20 cellular contexts compared by ENCODE assay signal in genomic region chr1:165124772-165125171, GRCh38.
DNase-seq lines count a peak whose midpoint lies in the region; ATAC-seq and TF ChIP-seq lines count a peak whose summit lies in the region.
"Had no signal": no experiment of that assay in that cellular context is flagged by ENCODE, and none has a peak within 500 bp of the region (broad histone marks: within the 10 kb centered on the region; RNA-seq: fewer than 3 reads in every experiment).

No MANE protein-coding gene starts in this region.

- H3K27ac Mint-ChIP-seq in osteocyte (ENCODE audit: unreplicated experiment): no peak overlapping the region
- no peak overlapping the region for H3K27ac Mint-ChIP-seq in naive thymus-derived CD4-positive, alpha-beta T cell
- H3K27ac Mint-ChIP-seq: CD14-positive monocyte; CD4-positive, alpha-beta memory T cell; CD4-positive, CD25-positive, alpha-beta regulatory T cell; CD8-positive, alpha-beta memory T cell had no signal

- H3K27me3 Mint-ChIP-seq in osteocyte (ENCODE audit: unreplicated experiment): no peaks in the 10 kb centered on the region
- H3K27me3 Mint-ChIP-seq in naive thymus-derived CD4-positive, alpha-beta T cell: peaks cover 2 to 31% (median 11%) of the 10 kb centered on the region in 5 donors

- dilution Hi-C loops in mammary epithelial cell (cut with HindIII; ENCODE audit: low sequenced_read_pairs): no loop called here

- in situ Hi-C loops in mammary epithelial cell (cut with MboI; ENCODE audit: low sequenced_read_pairs in 2 of 2): no loop called here

- H3K9me3 ChIP-seq in mammary epithelial cell (replicated peaks; ENCODE audit: insufficient read depth, low read length) (no peaks in the 10 kb centered on the region), breast epithelium (no peaks in the 10 kb centered on the region), RWPE2 (ENCODE audit: severe bottlenecking) (no peaks in the 10 kb centered on the region)
- H3K9me3 ChIP-seq in naive thymus-derived CD4-positive, alpha-beta T cell (ENCODE audit: control insufficient read depth in 2 of 3, low read length in 3 of 3): no peaks in the 10 kb centered on the region
- H3K9me3 ChIP-seq: BE2C, BLaER1 had no signal

- H3K27me3 ChIP-seq in mammary epithelial cell (ENCODE audit: insufficient read depth, low read length) (peaks cover 10% of the 10 kb centered on the region), breast epithelium (peaks cover 0 to 6% of the 10 kb centered on the region in 2 donors), RWPE2 (ENCODE audit: insufficient read depth, poor library complexity, severe bottlenecking) (peaks cover 8% of the 10 kb centered on the region), foreskin keratinocyte (peaks cover 73% of the 10 kb centered on the region)
- no peaks in the 10 kb centered on the region for H3K27me3 ChIP-seq in naive thymus-derived CD4-positive, alpha-beta T cell (ENCODE audit: control insufficient read depth in 2 of 2, insufficient read depth in 2 of 2, low read length in 2 of 2)
- H3K27me3 ChIP-seq: BLaER1 had no signal

- intact Hi-C loops in mammary epithelial cell (cut with micrococcal nuclease): no loop called here
- intact Hi-C loops in breast epithelium (cut with DNase I; ENCODE audit: low total_unique reads): no loop called here
- intact Hi-C loops in naive thymus-derived CD4-positive, alpha-beta T cell (cut with micrococcal nuclease): loop anchor here in 1 of 2 donors (5.0 kb wide), 1 partner anchor 468 kb away; no protein-coding TSS in a partner anchor

- TF ChIP-seq POLR2A in breast epithelium (IDR thresholded peaks at IDR 0.05): no peak

- H3K27ac ChIP-seq in mammary epithelial cell (ENCODE audit: insufficient read depth, low read depth, low read length): no peak overlapping the region
- H3K27ac ChIP-seq in breast epithelium: no peak overlapping the region
- no peak overlapping the region for H3K27ac ChIP-seq in RWPE2 (ENCODE audit: poor library complexity, severe bottlenecking)
- no peak overlapping the region for H3K27ac ChIP-seq in epithelial cell of prostate
- H3K27ac ChIP-seq in foreskin keratinocyte: no peak overlapping the region
- no peak overlapping the region for H3K27ac ChIP-seq in naive thymus-derived CD4-positive, alpha-beta T cell (ENCODE audit: low read depth, low read length)
- H3K27ac ChIP-seq: 22Rv1, BLaER1 had no signal

- H3K9me3 Mint-ChIP-seq in osteocyte (ENCODE audit: unreplicated experiment): no peaks in the 10 kb centered on the region
- peaks cover 0 to 3% (median 0%) of the 10 kb centered on the region in 11 donors for H3K9me3 Mint-ChIP-seq in naive thymus-derived CD4-positive, alpha-beta T cell

- H3K4me1 Mint-ChIP-seq in osteocyte (ENCODE audit: unreplicated experiment): no peaks in the 10 kb centered on the region
- H3K4me1 Mint-ChIP-seq in naive thymus-derived CD4-positive, alpha-beta T cell: peaks cover 0 to 2% (median 0%) of the 10 kb centered on the region in 7 donors
- H3K4me1 Mint-ChIP-seq: CD14-positive monocyte; CD4-positive, alpha-beta memory T cell; CD4-positive, CD25-positive, alpha-beta regulatory T cell; CD8-positive, alpha-beta memory T cell had no signal

- no peak overlapping the region for H2AFZ ChIP-seq in mammary epithelial cell (ENCODE audit: low read depth, low read length)

- ATAC-seq in RWPE2 (ENCODE audit: low read depth) (peak; percentile 60; the same call in 2 of the 3 replicates), foreskin keratinocyte (peak; percentile 24), GM21737 (IDR thresholded peaks at IDR 0.05; ENCODE audit: unreplicated experiment) (no peak)
- no peak for ATAC-seq in naive thymus-derived CD4-positive, alpha-beta T cell

- no peak overlapping the region for H3K4me2 ChIP-seq in mammary epithelial cell (ENCODE audit: insufficient read depth, low read depth, low read length)
- H3K4me2 ChIP-seq: BLaER1 had no signal

- no peak overlapping the region for H3K9ac ChIP-seq in mammary epithelial cell (ENCODE audit: insufficient read depth, low read length)
- H3K9ac ChIP-seq: BLaER1 had no signal

- no peak overlapping the region for H3K4me3 Mint-ChIP-seq in osteocyte (ENCODE audit: unreplicated experiment)
- no peak overlapping the region for H3K4me3 Mint-ChIP-seq in naive thymus-derived CD4-positive, alpha-beta T cell
- H3K4me3 Mint-ChIP-seq: CD14-positive monocyte; CD4-positive, alpha-beta memory T cell; CD4-positive, CD25-positive, alpha-beta regulatory T cell; CD8-positive, alpha-beta memory T cell had no signal

- H4K20me1 ChIP-seq in mammary epithelial cell (ENCODE audit: insufficient read depth, low read length): no peaks in the 10 kb centered on the region
- H4K20me1 ChIP-seq: BLaER1 had no signal

- peak; percentile 28 for DNase-seq in mammary epithelial cell
- DNase-seq in breast epithelium (ENCODE audit: low spot score in 2 of 2): no peak
- DNase-seq in RWPE2 (ENCODE audit: low spot score): no peak
- DNase-seq in epithelial cell of prostate (ENCODE audit: low read depth, low spot score): peak; percentile 37
- DNase-seq in foreskin keratinocyte: peak in 1 of 2 donors; percentile 9
- no peak for DNase-seq in osteocyte (ENCODE audit: extremely low spot score, unreplicated experiment)
- DNase-seq in naive thymus-derived CD4-positive, alpha-beta T cell: no peak
- DNase-seq: ACHN; BE2C; C1 segment of cervical spinal cord; CD4-positive, alpha-beta memory T cell; CD4-positive, CD25-positive, alpha-beta regulatory T cell; CD8-positive, alpha-beta memory T cell; COR-L47; DMS79 treated with DMSO at 0.1 percent for 48 hours; GF-D8 had no signal

- CTCF ChIA-PET in mammary epithelial cell (lab: Charles Lee; ENCODE audit: low non-redundant PET): no interaction called here
- CTCF ChIA-PET in naive thymus-derived CD4-positive, alpha-beta T cell (lab: Charles Lee): no interaction called here

- H3K36me3 Mint-ChIP-seq in osteocyte (ENCODE audit: unreplicated experiment): no peaks in the 10 kb centered on the region
- H3K36me3 Mint-ChIP-seq in naive thymus-derived CD4-positive, alpha-beta T cell: no peaks in the 10 kb centered on the region
- H3K36me3 Mint-ChIP-seq: CD14-positive monocyte; CD4-positive, alpha-beta memory T cell; CD4-positive, CD25-positive, alpha-beta regulatory T cell; CD8-positive, alpha-beta memory T cell had no signal

- no peak for TF ChIP-seq CTCF in mammary epithelial cell (conservative IDR thresholded peaks at IDR 0.05 in 1 of 2, IDR thresholded peaks at IDR 0.05 in 1 of 2; ENCODE audit: extremely low read depth in 1 of 2, insufficient read depth in 1 of 2, low read depth in 1 of 2, low read length in 2 of 2)
- TF ChIP-seq CTCF in breast epithelium (IDR thresholded peaks at IDR 0.05): no peak
- no peak for TF ChIP-seq CTCF in RWPE2 (IDR thresholded peaks at IDR 0.05; ENCODE audit: poor library complexity, severe bottlenecking)
- no peak for TF ChIP-seq CTCF in foreskin keratinocyte (conservative IDR thresholded peaks at IDR 0.05)
- no peak for TF ChIP-seq CTCF in osteocyte (IDR thresholded peaks at IDR 0.05)

- POLR2A ChIA-PET in naive thymus-derived CD4-positive, alpha-beta T cell (lab: Charles Lee): no interaction called here

- H3K4me3 ChIP-seq in mammary epithelial cell (replicated peaks in 1 of 3; ENCODE audit: insufficient read depth in 1 of 3, low read depth in 2 of 3, low read length in 3 of 3): no peak overlapping the region
- H3K4me3 ChIP-seq in breast epithelium: no peak overlapping the region
- H3K4me3 ChIP-seq in RWPE2 (ENCODE audit: severe bottlenecking): no peak overlapping the region
- no peak overlapping the region for H3K4me3 ChIP-seq in naive thymus-derived CD4-positive, alpha-beta T cell (ENCODE audit: low read length)
- H3K4me3 ChIP-seq: BLaER1 had no signal

- no TSS peak for BruUV-seq in mammary epithelial cell (replicated peaks; lab: Mats Ljungman, UMichigan)

- no peaks in the 10 kb centered on the region for H3K79me2 ChIP-seq in mammary epithelial cell (ENCODE audit: insufficient read depth, low read length)

- H3K36me3 ChIP-seq in mammary epithelial cell (ENCODE audit: insufficient read depth, low read length) (no peaks in the 10 kb centered on the region), breast epithelium (no peaks in the 10 kb centered on the region), RWPE2 (ENCODE audit: low read depth) (no peaks in the 10 kb centered on the region)
- no peaks in the 10 kb centered on the region for H3K36me3 ChIP-seq in naive thymus-derived CD4-positive, alpha-beta T cell (ENCODE audit: control insufficient read depth in 2 of 3, insufficient read depth in 3 of 3, low read length in 3 of 3)
- H3K36me3 ChIP-seq: BE2C, BLaER1 had no signal

- H3K4me1 ChIP-seq in mammary epithelial cell (ENCODE audit: insufficient read depth, low read length): no peaks in the 10 kb centered on the region
- no peaks in the 10 kb centered on the region for H3K4me1 ChIP-seq in breast epithelium
- no peaks in the 10 kb centered on the region for H3K4me1 ChIP-seq in RWPE2 (ENCODE audit: insufficient read depth, poor library complexity, severe bottlenecking)
- H3K4me1 ChIP-seq in foreskin keratinocyte: no peaks in the 10 kb centered on the region
- H3K4me1 ChIP-seq in naive thymus-derived CD4-positive, alpha-beta T cell (ENCODE audit: control insufficient read depth in 2 of 2, insufficient read depth in 2 of 2, low read length in 2 of 2): no peaks in the 10 kb centered on the region
- H3K4me1 ChIP-seq: BE2C had no signal

- 55% methylated on average over 4 of the region's 4 CpGs for WGBS in mammary epithelial cell (ENCODE audit: low coverage, missing lambda C conversion rate)

Comparison
In these comparisons a context has a peak if more than half of its experiments do, and no peak if none do; other contexts are left out.
1. DNase-seq: peak in mammary epithelial cell (single experiment) and epithelial cell of prostate (single experiment); none in breast epithelium (0 of 2), RWPE2 (single experiment), osteocyte (single experiment) and naive thymus-derived CD4-positive, alpha-beta T cell (0 of 9).
2. ATAC-seq: peak in RWPE2 (single experiment) and foreskin keratinocyte (single experiment); none in naive thymus-derived CD4-positive, alpha-beta T cell (single experiment) and GM21737 (single experiment).